In the genomic region with DNA sequence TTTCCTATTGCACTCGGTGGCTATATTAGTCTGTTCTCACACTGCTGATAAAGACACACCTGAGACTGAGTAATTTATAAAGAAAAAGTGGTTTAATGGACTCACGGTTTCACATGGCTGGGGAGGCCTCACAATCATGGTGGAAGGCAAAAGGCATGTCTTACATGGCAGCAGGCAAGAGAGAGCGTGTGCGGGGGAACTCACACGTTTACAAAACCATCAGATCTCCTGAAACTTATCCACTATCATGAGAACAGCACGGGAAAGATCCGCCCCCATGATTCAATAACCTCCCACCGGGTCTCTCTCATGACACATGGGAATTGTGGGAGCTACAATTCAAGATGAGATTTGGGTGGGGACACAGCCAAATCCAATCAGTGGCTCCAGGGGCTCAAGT, we compare ENCODE assay signal across 7 cellular contexts.
DNase-seq lines count a peak whose midpoint lies in the region; ATAC-seq, FAIRE-seq and TF ChIP-seq lines count a peak whose summit lies in the region.
"Not testable (repeated sequence)": the region's sequence is repeated elsewhere in the genome, so short reads cannot be mapped to it uniquely, and the experiment has no call there.

No MANE protein-coding gene starts in this region.

- not testable (repeated sequence) for H3K4me3 ChIP-seq in GM12865 (ENCODE audit: low read depth, low read length); GM12878; mesenchymal stem cell (ENCODE audit: insufficient read depth in 1 of 2, low read depth in 1 of 2, low read length in 2 of 2)

- not testable (repeated sequence) for H4K91ac ChIP-seq in mesenchymal stem cell (ENCODE audit: low read length)

- not testable (repeated sequence) for ATAC-seq in GM12878

- RAD21 ChIA-PET in GM12878 (lab: Charles Lee; ENCODE audit: unreplicated experiment), result not testable (repeated sequence)

- not testable (repeated sequence) for H3K23ac ChIP-seq in mesenchymal stem cell (ENCODE audit: low read length in 2 of 2)

- POLR2A ChIA-PET in GM12878 (lab: Charles Lee), result not testable (repeated sequence)

- in situ Hi-C loops in GM12878 (cut with MboI), result not testable (repeated sequence)

- peak overlapping the region; percentile 83 for H2AK5ac ChIP-seq in mesenchymal stem cell (ENCODE audit: low read length, severe bottlenecking)

- H3K27ac Mint-ChIP-seq in chondrocyte (ENCODE audit: unreplicated experiment), result peak overlapping the region; percentile 58
- peak overlapping the region; percentile 78 for H3K27ac Mint-ChIP-seq in endothelial cell (ENCODE audit: unreplicated experiment)
- H3K27ac Mint-ChIP-seq in neural crest cell (ENCODE audit: unreplicated experiment), result peak overlapping the region; percentile 7
- H3K27ac Mint-ChIP-seq in osteocyte (ENCODE audit: unreplicated experiment), result peak overlapping the region; percentile 60

- SMC1A ChIA-PET in GM12878 (lab: Charles Lee; ENCODE audit: uncharacterized antibody, unreplicated experiment), result not testable (repeated sequence)

- H3K9me3 Mint-ChIP-seq in chondrocyte (ENCODE audit: low read depth); endothelial cell (ENCODE audit: unreplicated experiment); neural crest cell; osteocyte (ENCODE audit: unreplicated experiment): not testable (repeated sequence)

- not testable (repeated sequence) for H3K36me3 ChIP-seq in GM12878 (ENCODE audit: control insufficient read depth in 2 of 2, insufficient read depth in 2 of 2, low read length in 1 of 2); mesenchymal stem cell (ENCODE audit: control insufficient read depth in 1 of 2, insufficient read depth in 2 of 2, low read depth in 1 of 2, low read length in 2 of 2)

- not testable (repeated sequence) for H3K36me3 Mint-ChIP-seq in chondrocyte (ENCODE audit: low read depth); endothelial cell (ENCODE audit: low read depth, unreplicated experiment)
- H3K36me3 Mint-ChIP-seq in neural crest cell (ENCODE audit: low read depth) (peaks cover 12% of the 10 kb centered on the region), osteocyte (ENCODE audit: unreplicated experiment) (peaks cover 22% of the 10 kb centered on the region)

- 35% methylated on average over 8 of the region's 8 CpGs for WGBS in GM12878 (ENCODE audit: insufficient coverage, insufficient replicate concordance, low lambda C conversion rate, missing lambda C conversion rate)
- whole genome bisulfite sequencing in mesenchymal stem cell, result 98% methylated on average over 6 of the region's 8 CpGs

- H2AFZ ChIP-seq in GM12878 (ENCODE audit: control insufficient read depth, low read depth, low read length); mesenchymal stem cell (ENCODE audit: low read depth, low read length): not testable (repeated sequence)

- not testable (repeated sequence) for H2BK12ac ChIP-seq in mesenchymal stem cell (ENCODE audit: low read length in 2 of 2)

- not testable (repeated sequence) for H3K4me1 ChIP-seq in GM12878 (ENCODE audit: control insufficient read depth, insufficient read depth, low read length); mesenchymal stem cell (ENCODE audit: control insufficient read depth, insufficient read depth, low read depth, low read length)

- H3K27ac ChIP-seq in GM12878 (ENCODE audit: control insufficient read depth, insufficient read depth); mesenchymal stem cell (ENCODE audit: low read length, poor library complexity, severe bottlenecking): not testable (repeated sequence)

- H3K4me1 Mint-ChIP-seq in chondrocyte (ENCODE audit: low read depth) (peaks cover 70% of the 10 kb centered on the region), endothelial cell (ENCODE audit: unreplicated experiment) (peaks cover 11% of the 10 kb centered on the region), neural crest cell (peaks cover 30% of the 10 kb centered on the region), osteocyte (ENCODE audit: unreplicated experiment) (peaks cover 76% of the 10 kb centered on the region)

- CTCF ChIA-PET in GM12878 (lab: Yijun Ruan, JAX), result not testable (repeated sequence)

- BruUV-seq in GM12878 (replicated peaks; lab: Mats Ljungman, UMichigan), result not testable (repeated sequence)

- TF ChIP-seq CTCF in GM12865 (IDR thresholded peaks at IDR 0.05; ENCODE audit: insufficient read depth, low read depth, low read length, missing control alignments); GM12878 (IDR thresholded peaks at IDR 0.05 in 2 of 3, conservative IDR thresholded peaks at IDR 0.05 in 1 of 3; ENCODE audit: control insufficient read depth in 2 of 3, extremely low read depth in 1 of 3, insufficient read depth in 1 of 3, low read depth in 3 of 3, low read length in 3 of 3); chondrocyte (IDR thresholded peaks at IDR 0.05); endothelial cell (IDR thresholded peaks at IDR 0.05; ENCODE audit: unreplicated experiment); neural crest cell (conservative IDR thresholded peaks at IDR 0.05); osteocyte (IDR thresholded peaks at IDR 0.05): not testable (repeated sequence)

- H2BK5ac ChIP-seq in mesenchymal stem cell (ENCODE audit: low read depth, low read length, poor library complexity, severe bottlenecking), result not testable (repeated sequence)

- H3K14ac ChIP-seq in mesenchymal stem cell (ENCODE audit: low read length in 2 of 2), result not testable (repeated sequence)

- peaks cover 12% of the 10 kb centered on the region; the same call in 2 of the 3 replicates for H3K9me3 ChIP-seq in GM12878 (replicated peaks; ENCODE audit: control insufficient read depth, insufficient read depth, low read length)
- not testable (repeated sequence) for H3K9me3 ChIP-seq in mesenchymal stem cell (ENCODE audit: control insufficient read depth, low read length)

- not testable (repeated sequence) for H4K8ac ChIP-seq in mesenchymal stem cell (ENCODE audit: low read length)

- H3K4me2 ChIP-seq in GM12878 (ENCODE audit: control insufficient read depth, insufficient read depth); mesenchymal stem cell (ENCODE audit: low read length, poor library complexity, severe bottlenecking): not testable (repeated sequence)

- not testable (repeated sequence) for H2BK120ac ChIP-seq in mesenchymal stem cell (ENCODE audit: low read depth, low read length)

- peak; percentile 73 for DNase-seq in GM12865 (ENCODE audit: low read depth)
- not testable (repeated sequence) for DNase-seq in GM12878 (ENCODE audit: low read depth, low spot score); chondrocyte (ENCODE audit: low spot score); endothelial cell (ENCODE audit: low spot score); mesenchymal stem cell; neural crest cell (ENCODE audit: low read depth, low spot score); osteocyte (ENCODE audit: extremely low spot score, unreplicated experiment)

- TF ChIP-seq RAD21 in GM12878 (IDR thresholded peaks at IDR 0.05; ENCODE audit: insufficient read depth, low read depth, low read length), result not testable (repeated sequence)

- TF ChIP-seq POLR2A in GM12878 (IDR thresholded peaks at IDR 0.05; ENCODE audit: low read depth, low read length), result not testable (repeated sequence)

- not testable (repeated sequence) for H3K9ac ChIP-seq in GM12878 (ENCODE audit: control insufficient read depth, insufficient read depth, low read length); mesenchymal stem cell (ENCODE audit: low read length)

- H3K27me3 ChIP-seq in GM12878 (replicated peaks in 1 of 2; ENCODE audit: control insufficient read depth in 2 of 2, insufficient read depth in 2 of 2, low read length in 1 of 2); mesenchymal stem cell (ENCODE audit: control insufficient read depth in 1 of 2, insufficient read depth in 1 of 2, low read length in 2 of 2): not testable (repeated sequence)

- not testable (repeated sequence) for TF ChIP-seq EP300 in GM12878 (IDR thresholded peaks at IDR 0.05; ENCODE audit: borderline replicate concordance in 1 of 2, control insufficient read depth in 1 of 2, low read depth in 2 of 2, low read length in 2 of 2)

- H3K79me1 ChIP-seq in mesenchymal stem cell (replicated peaks; ENCODE audit: low read length, poor library complexity, severe bottlenecking), result not testable (repeated sequence)

- intact Hi-C loops in GM12878 (cut with micrococcal nuclease; ENCODE audit: unreplicated experiment), result not testable (repeated sequence)

- H3K79me2 ChIP-seq in GM12878 (ENCODE audit: control insufficient read depth, insufficient read depth, low read length), result not testable (repeated sequence)

- not testable (repeated sequence) for FAIRE-seq in GM12878 (lab: Jason Lieb, UNC)

- H3K4ac ChIP-seq in mesenchymal stem cell (ENCODE audit: low read depth in 1 of 2, low read length in 2 of 2), result not testable (repeated sequence)

- H4K20me1 ChIP-seq in GM12878 (ENCODE audit: control insufficient read depth, insufficient read depth), result not testable (repeated sequence)

- not testable (repeated sequence) for H3K18ac ChIP-seq in mesenchymal stem cell (ENCODE audit: low read depth in 1 of 2, low read length in 2 of 2)

- not testable (repeated sequence) for H3K4me3 Mint-ChIP-seq in chondrocyte (ENCODE audit: unreplicated experiment); neural crest cell; osteocyte (ENCODE audit: unreplicated experiment)
- peak overlapping the region; percentile 48 for H3K4me3 Mint-ChIP-seq in endothelial cell (ENCODE audit: unreplicated experiment)

- not testable (repeated sequence) for H3K27me3 Mint-ChIP-seq in chondrocyte (ENCODE audit: low read depth); endothelial cell (ENCODE audit: unreplicated experiment); neural crest cell (ENCODE audit: low read depth); osteocyte (ENCODE audit: unreplicated experiment)

- not testable (repeated sequence) for H2BK15ac ChIP-seq in mesenchymal stem cell (ENCODE audit: low read depth, poor library complexity, severe bottlenecking)

TF ChIP-seq in GM12878, 131 proteins besides CTCF, POLR2A, EP300 and RAD21 (continues in another document):
- TF ChIP-seq IRF4 (IDR thresholded peaks at IDR 0.05; ENCODE audit: low read depth, low read length), result 0 out of 2 replicates have a peak, but pooled peaks have one; percentile 18

Comparison
In these comparisons a context has a peak if more than half of its experiments do, and no peak if none do; other contexts are left out.
1. H3K27ac Mint-ChIP-seq: peak in every context shown above with its lines; median percentile 78 in endothelial cell; 60 in osteocyte; 58 in chondrocyte; 7 in neural crest cell.